14 cellular contexts compared by ENCODE assay signal in the genomic region with DNA sequence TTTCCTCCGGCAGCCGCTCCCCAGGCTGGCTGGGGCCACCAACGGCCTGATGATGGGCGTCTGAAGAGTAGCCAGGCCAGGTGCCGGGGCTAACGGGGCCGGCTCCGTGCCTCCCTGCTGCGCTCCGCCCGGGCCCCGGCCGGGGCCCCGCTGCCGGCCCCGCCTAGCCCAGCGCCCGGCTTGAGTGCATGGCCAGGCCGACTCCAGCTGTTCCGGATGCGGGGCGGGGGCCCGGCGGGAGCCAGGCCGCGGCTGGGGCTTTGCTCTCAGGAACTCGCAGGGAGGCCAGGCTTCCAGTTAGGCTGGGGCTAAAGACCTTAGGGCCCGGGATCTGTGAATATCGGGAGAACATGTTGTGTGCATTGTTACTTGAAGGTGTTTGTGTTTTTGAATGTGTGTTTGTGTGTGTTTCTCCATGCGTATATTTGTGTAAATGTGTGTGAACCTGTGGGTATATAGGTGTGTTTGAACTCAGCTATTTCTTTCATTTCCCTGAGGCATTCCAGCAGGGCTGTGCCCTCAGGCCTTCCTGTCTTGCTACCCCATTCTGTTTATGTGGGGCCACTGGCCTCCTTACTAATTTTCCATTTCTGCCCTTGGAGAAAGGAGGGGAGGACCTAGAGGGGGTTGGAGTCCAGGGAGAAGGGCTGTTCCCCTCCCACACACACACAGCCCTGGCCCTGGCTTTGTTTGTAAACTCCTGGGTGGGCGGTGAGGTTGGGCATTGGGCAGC. TPM values are rescaled to one million over a fixed set of nuclear protein-coding genes. Genes with fewer than 3 reads are reported as not detected.
A peak's percentile ranks its signal among the peaks of the same experiment; 100 is the strongest.
DNase-seq lines count a peak whose midpoint lies in the region; ATAC-seq lines count a peak whose summit lies in the region.
"Had no signal": no experiment of that assay in that cellular context is flagged by ENCODE, and none has a peak within 500 bp of the region (broad histone marks: within the 10 kb centered on the region; RNA-seq: fewer than 3 reads in every experiment).

No MANE protein-coding gene starts in this region.

- peak overlapping the region; percentile 83 for H3K27ac ChIP-seq in SJCRH30

- in situ Hi-C loops in G401 (cut with HindIII; ENCODE audit: low sequenced_read_pairs), result no loop called here

- peak overlapping the region; percentile 85 for H3K4me3 ChIP-seq in SJCRH30
- peak overlapping the region; percentile 19 for H3K4me3 ChIP-seq in iPS-15b (ENCODE audit: low read depth, low read length)

- peak overlapping the region; percentile 43 for H3K27ac Mint-ChIP-seq in activated naive CD4-positive, alpha-beta T cell treated with anti-CD3 and anti-CD28 coated beads for 36 hours
- no peak overlapping the region for H3K27ac Mint-ChIP-seq in stimulated activated memory B cell treated with anti-CD40 and anti-IgM and Interleukin-4, amounts not matched to agents 10 μg/mL and 1 μg/mL and 100 μg/mL, for 72 hours
- no peak overlapping the region for H3K27ac Mint-ChIP-seq in activated CD4-positive, alpha-beta T cell treated with anti-CD3 and anti-CD28 coated beads for 36 hours
- H3K27ac Mint-ChIP-seq: mesothelial cell of epicardium had no signal

- peaks cover 27% of the 10 kb centered on the region for H3K4me1 Mint-ChIP-seq in activated naive CD4-positive, alpha-beta T cell treated with anti-CD3 and anti-CD28 coated beads for 36 hours (ENCODE audit: low read depth)
- peaks cover 39% of the 10 kb centered on the region for H3K4me1 Mint-ChIP-seq in stimulated activated memory B cell treated with anti-CD40 and anti-IgM and Interleukin-4, amounts not matched to agents 10 μg/mL and 1 μg/mL and 100 μg/mL, for 72 hours
- peaks cover 25% of the 10 kb centered on the region for H3K4me1 Mint-ChIP-seq in activated CD4-positive, alpha-beta T cell treated with anti-CD3 and anti-CD28 coated beads for 36 hours

- no peak overlapping the region for H3K9ac ChIP-seq in iPS-15b (ENCODE audit: low read depth, low read length)

- H3K27me3 ChIP-seq in SJCRH30, result no peaks in the 10 kb centered on the region
- H3K27me3 ChIP-seq in iPS-15b (ENCODE audit: control insufficient read depth, insufficient read depth, low read length), result peaks cover 99% of the 10 kb centered on the region

- peaks cover 29% of the 10 kb centered on the region for H3K4me1 ChIP-seq in SJCRH30
- H3K4me1 ChIP-seq in iPS-15b (ENCODE audit: control insufficient read depth, insufficient read depth, low read length), result peaks cover 3% of the 10 kb centered on the region

- H3K9me3 Mint-ChIP-seq in activated naive CD4-positive, alpha-beta T cell treated with anti-CD3 and anti-CD28 coated beads for 36 hours, result no peaks in the 10 kb centered on the region
- H3K9me3 Mint-ChIP-seq in stimulated activated memory B cell treated with anti-CD40 and anti-IgM and Interleukin-4, amounts not matched to agents 10 μg/mL and 1 μg/mL and 100 μg/mL, for 72 hours, result peaks cover 2% of the 10 kb centered on the region
- no peaks in the 10 kb centered on the region for H3K9me3 Mint-ChIP-seq in activated CD4-positive, alpha-beta T cell treated with anti-CD3 and anti-CD28 coated beads for 36 hours (ENCODE audit: low read depth)
- H3K9me3 Mint-ChIP-seq: mesothelial cell of epicardium had no signal

- H3K4me3 Mint-ChIP-seq in activated naive CD4-positive, alpha-beta T cell treated with anti-CD3 and anti-CD28 coated beads for 36 hours, result no peak overlapping the region
- H3K4me3 Mint-ChIP-seq in stimulated activated memory B cell treated with anti-CD40 and anti-IgM and Interleukin-4, amounts not matched to agents 10 μg/mL and 1 μg/mL and 100 μg/mL, for 72 hours, result peak overlapping the region; percentile 40
- H3K4me3 Mint-ChIP-seq in activated CD4-positive, alpha-beta T cell treated with anti-CD3 and anti-CD28 coated beads for 36 hours, result no peak overlapping the region
- H3K4me3 Mint-ChIP-seq: mesothelial cell of epicardium had no signal

- intact Hi-C loops in activated naive CD4-positive, alpha-beta T cell treated with anti-CD3 and anti-CD28 coated beads for 36 hours (cut with micrococcal nuclease), result no loop called here
- intact Hi-C loops in activated CD4-positive, alpha-beta T cell treated with anti-CD3 and anti-CD28 coated beads for 36 hours (cut with DNase I, micrococcal nuclease), result loop anchor here in 1 of 2 experiments (10.0 kb wide), 1 partner anchor 1696 kb away; the partner anchor contains the start of gene NKX2-3

- DNase-seq in activated naive CD4-positive, alpha-beta T cell treated with anti-CD3 and anti-CD28 coated beads for 36 hours, result no peak
- no peak for DNase-seq in activated naive CD4-positive, alpha-beta T cell (lab: John Stamatoyannopoulos, UW)
- DNase-seq in SJCRH30 (peak; percentile 90 to 91), G401 (ENCODE audit: low spot score) (no peak)
- DNase-seq in activated CD4-positive, alpha-beta T cell treated with anti-CD3 and anti-CD28 coated beads for 36 hours, result no peak
- DNase-seq: cerebellar nuclear complex; foreskin fibroblast; NCI-H1092; stimulated activated CD4-positive, alpha-beta T cell treated with anti-CD3 and anti-CD28 coated beads, Interleukin-15, amount 100 ng/mL, for 24 hours had no signal

- H3K9me3 ChIP-seq in SJCRH30 (replicated peaks), result no peaks in the 10 kb centered on the region
- no peaks in the 10 kb centered on the region for H3K9me3 ChIP-seq in iPS-15b (ENCODE audit: control insufficient read depth, insufficient read depth, low read length)

- no peaks in the 10 kb centered on the region for H3K36me3 Mint-ChIP-seq in activated naive CD4-positive, alpha-beta T cell treated with anti-CD3 and anti-CD28 coated beads for 36 hours (ENCODE audit: low read depth)
- no peaks in the 10 kb centered on the region for H3K36me3 Mint-ChIP-seq in stimulated activated memory B cell treated with anti-CD40 and anti-IgM and Interleukin-4, amounts not matched to agents 10 μg/mL and 1 μg/mL and 100 μg/mL, for 72 hours
- no peaks in the 10 kb centered on the region for H3K36me3 Mint-ChIP-seq in activated CD4-positive, alpha-beta T cell treated with anti-CD3 and anti-CD28 coated beads for 36 hours (ENCODE audit: low read depth)
- H3K36me3 Mint-ChIP-seq: mesothelial cell of epicardium had no signal

- POLR2A ChIA-PET in activated CD4-positive, alpha-beta T cell treated with anti-CD3 and anti-CD28 coated beads for 36 hours (lab: Charles Lee), result no interaction called here

- CTCF ChIA-PET in activated naive CD4-positive, alpha-beta T cell treated with anti-CD3 and anti-CD28 coated beads for 36 hours (lab: Charles Lee), result interaction anchor here (1.0 to 2.1 kb wide), 2 partner anchors 10 to 16 kb away, joined by 4 read pairs; no protein-coding TSS in a partner anchor
- CTCF ChIA-PET in activated CD4-positive, alpha-beta T cell treated with anti-CD3 and anti-CD28 coated beads for 36 hours (lab: Charles Lee), result interaction anchor here (0.7 to 1.5 kb wide), 4 partner anchors 9 to 340 kb away, joined by 3 to 5 read pairs (median 4); no protein-coding TSS in a partner anchor

- peaks cover 74% of the 10 kb centered on the region for H3K27me3 Mint-ChIP-seq in activated naive CD4-positive, alpha-beta T cell treated with anti-CD3 and anti-CD28 coated beads for 36 hours (ENCODE audit: low read depth)
- H3K27me3 Mint-ChIP-seq in stimulated activated memory B cell treated with anti-CD40 and anti-IgM and Interleukin-4, amounts not matched to agents 10 μg/mL and 1 μg/mL and 100 μg/mL, for 72 hours, result peaks cover 97% of the 10 kb centered on the region
- H3K27me3 Mint-ChIP-seq in activated CD4-positive, alpha-beta T cell treated with anti-CD3 and anti-CD28 coated beads for 36 hours, result peaks cover 71% of the 10 kb centered on the region

- no peaks in the 10 kb centered on the region; the same call in 1 of the 2 replicates for H3K36me3 ChIP-seq in SJCRH30
- no peaks in the 10 kb centered on the region for H3K36me3 ChIP-seq in iPS-15b (ENCODE audit: control insufficient read depth, insufficient read depth, low read length)

- no peak for ATAC-seq in stimulated activated memory B cell treated with anti-CD40 and anti-IgM and Interleukin-4, amounts not matched to agents 10 μg/mL and 1 μg/mL and 100 μg/mL, for 72 hours
- no peak for ATAC-seq in activated CD4-positive, alpha-beta T cell treated with anti-CD3 and anti-CD28 coated beads for 36 hours
- ATAC-seq in HG03565 (IDR thresholded peaks at IDR 0.05; ENCODE audit: unreplicated experiment), result no peak

RNA-seq across cellular contexts. Expression of gene LBX1, which starts 1.1 kb away (rescaled TPM):
- total RNA-seq in activated naive CD4-positive, alpha-beta T cell treated with anti-CD3 and anti-CD28 coated beads for 36 hours, result not detected
- 13.5 and 13.7 TPM in 2 replicates for total RNA-seq in SJCRH30 (2014; rRNA removed; shearing (Covaris generic))
- 17.5 and 32.2 TPM in 2 replicates for total RNA-seq in G401 (2014; rRNA removed; shearing (Covaris generic))
- not detected for total RNA-seq in activated CD4-positive, alpha-beta T cell treated with anti-CD3 and anti-CD28 coated beads for 36 hours
- total RNA-seq: mesothelial cell of epicardium, SK-MEL-5 had no signal

Comparison
In these comparisons a context has a peak if more than half of its experiments do, and no peak if none do; other contexts are left out.
1. DNase-seq: peak in SJCRH30 (2 of 2); none in activated naive CD4-positive, alpha-beta T cell treated with anti-CD3 and anti-CD28 coated beads for 36 hours (single experiment), activated naive CD4-positive, alpha-beta T cell (0 of 4), G401 (single experiment) and activated CD4-positive, alpha-beta T cell treated with anti-CD3 and anti-CD28 coated beads for 36 hours (single experiment).
2. RNA of gene LBX1, which starts 1.1 kb away (total RNA-seq): 17.5 to 32.2 TPM in G401 and 13.5 to 13.7 TPM in SJCRH30; not detected in activated naive CD4-positive, alpha-beta T cell treated with anti-CD3 and anti-CD28 coated beads for 36 hours and not detected in activated CD4-positive, alpha-beta T cell treated with anti-CD3 and anti-CD28 coated beads for 36 hours; every median in the first group is over 10 times any median in the second.